Comparison of ENCODE assay signal across 9 cellular contexts in genomic region chr19:18306903-18307681, GRCh38. TPM values are rescaled to one million over a fixed set of nuclear protein-coding genes. Genes with fewer than 3 reads are reported as not detected.
DNase-seq lines count a peak whose midpoint lies in the region; ATAC-seq and TF ChIP-seq lines count a peak whose summit lies in the region.
"Had no signal": no experiment of that assay in that cellular context is flagged by ENCODE, and none has a peak within 500 bp of the region (broad histone marks: within the 10 kb centered on the region; RNA-seq: fewer than 3 reads in every experiment).

No MANE protein-coding gene starts in this region.

- TF ChIP-seq POLR2A in IMR-90 (IDR thresholded peaks at IDR 0.05; ENCODE audit: low read depth, low read length), result no peak

- no peak overlapping the region for H3K18ac ChIP-seq in IMR-90 (ENCODE audit: low read depth, low read length)

- H3K9me3 ChIP-seq in IMR-90 (ENCODE audit: control insufficient read depth, insufficient read depth, low read length), result no peaks in the 10 kb centered on the region
- H3K9me3 ChIP-seq in right cardiac atrium (ENCODE audit: control insufficient read depth, low read length), result no peaks in the 10 kb centered on the region

- no peak overlapping the region for H2AK9ac ChIP-seq in IMR-90 (replicated peaks; ENCODE audit: low read depth, low read length, poor library complexity)

- H3K27me3 ChIP-seq in IMR-90 (ENCODE audit: control insufficient read depth, insufficient read depth, low read length), result no peaks in the 10 kb centered on the region
- no peaks in the 10 kb centered on the region for H3K27me3 ChIP-seq in right cardiac atrium (ENCODE audit: control insufficient read depth, insufficient read depth)

- H3K56ac ChIP-seq in IMR-90 (ENCODE audit: extremely low read depth, insufficient read depth, low read length), result no peak overlapping the region; the same call in 1 of the 2 replicates

- in situ Hi-C loops in IMR-90 (cut with MboI; ENCODE audit: low sequenced_read_pairs), result no loop called here

- no peak overlapping the region for H3K4ac ChIP-seq in IMR-90 (ENCODE audit: low read depth, low read length)

- H2BK120ac ChIP-seq in IMR-90 (ENCODE audit: low read depth, low read length), result no peak overlapping the region

- CTCF ChIA-PET in IMR-90 (lab: Yijun Ruan, JAX), result no interaction called here

- H2BK20ac ChIP-seq in IMR-90 (ENCODE audit: low read depth, low read length), result no peak overlapping the region

- dilution Hi-C loops in IMR-90 (cut with HindIII; ENCODE audit: low sequenced_read_pairs, unreplicated experiment), result no loop called here

- no peak overlapping the region for H2BK15ac ChIP-seq in IMR-90 (ENCODE audit: low read depth, low read length)

- H3K4me1 Mint-ChIP-seq in activated naive CD4-positive, alpha-beta T cell treated with anti-CD3 and anti-CD28 coated beads, Interleukin-2, amount 50 U/mL, for 24 hours, result peaks cover 39% of the 10 kb centered on the region

- no peak for DNase-seq in IMR-90
- DNase-seq in right cardiac atrium, result peak in 2 of 3 donors; percentile 72 to 73
- DNase-seq in superior temporal gyrus (ENCODE audit: extremely low spot score), result peak; percentile 59
- no peak for DNase-seq in GDM1 (lab: John Stamatoyannopoulos, UW)
- no peak for DNase-seq in NCI-H2171 treated with DMSO at 0.1 percent for 48 hours (lab: John Stamatoyannopoulos, UW)
- DNase-seq: left colon had no signal

- H2AFZ ChIP-seq in IMR-90 (replicated peaks; ENCODE audit: low read length, poor library complexity), result peak overlapping the region; percentile 51

- H3K4me3 Mint-ChIP-seq in activated naive CD4-positive, alpha-beta T cell treated with anti-CD3 and anti-CD28 coated beads, Interleukin-2, amount 50 U/mL, for 24 hours, result peak overlapping the region; percentile 47

- peaks cover 22% of the 10 kb centered on the region for H3K36me3 ChIP-seq in IMR-90 (ENCODE audit: control insufficient read depth, insufficient read depth, low read length)

- no peak overlapping the region for H3K4me2 ChIP-seq in IMR-90 (ENCODE audit: low read depth, low read length)

- H3K9me1 ChIP-seq in IMR-90 (ENCODE audit: insufficient read depth, low read length), result peaks cover 4% of the 10 kb centered on the region; the same call in 1 of the 2 replicates

- H3K9ac ChIP-seq in IMR-90 (ENCODE audit: low read depth, low read length), result no peak overlapping the region

- no peak overlapping the region for H2BK5ac ChIP-seq in IMR-90 (ENCODE audit: low read depth, low read length, poor library complexity, severe bottlenecking)

- no peak for ATAC-seq in IMR-90 (ENCODE audit: low read depth)
- peak in 1 of 2 donors; percentile 1 for ATAC-seq in right cardiac atrium
- ATAC-seq in HG03565 (IDR thresholded peaks at IDR 0.05; ENCODE audit: unreplicated experiment), result no peak
- ATAC-seq: left colon had no signal

- no peak overlapping the region for H3K4me3 ChIP-seq in IMR-90 (ENCODE audit: insufficient read depth, low read depth, low read length)
- no peak overlapping the region for H3K4me3 ChIP-seq in right cardiac atrium (ENCODE audit: low read length)

- no peak for TF ChIP-seq CTCF in IMR-90 (conservative IDR thresholded peaks at IDR 0.05; ENCODE audit: low read depth, low read length)

- 82% methylated on average over 5 of the region's 33 CpGs; no CpG with 5 or more reads in 1 of the 2 experiments for WGBS in IMR-90 (ENCODE audit: extremely low coverage in 2 of 2, insufficient read length in 1 of 2), 2 experiments
- 79% methylated on average over 33 of the region's 33 CpGs for WGBS in right cardiac atrium

- H3K27me3 Mint-ChIP-seq in activated naive CD4-positive, alpha-beta T cell treated with anti-CD3 and anti-CD28 coated beads, Interleukin-2, amount 50 U/mL, for 24 hours, result no peaks in the 10 kb centered on the region

- intact Hi-C loops in IMR-90 (cut with micrococcal nuclease) (no loop called here), right cardiac atrium (cut with DNase I) (no loop called here)

- H2AK5ac ChIP-seq in IMR-90 (ENCODE audit: low read depth, low read length), result peak overlapping the region; percentile 54; the same call in 1 of the 2 replicates

- H4K8ac ChIP-seq in IMR-90 (ENCODE audit: low read depth in 2 of 2, low read length in 2 of 2), result no peak overlapping the region

- H3K27ac ChIP-seq in IMR-90 (ENCODE audit: insufficient read depth, low read length) (no peak overlapping the region), right cardiac atrium (ENCODE audit: low read length) (peak overlapping the region; percentile 0)
- H3K27ac ChIP-seq: HL-60 had no signal

- H4K91ac ChIP-seq in IMR-90 (ENCODE audit: insufficient read depth, low read depth, low read length), result no peak overlapping the region

- BruUV-seq in IMR-90 (replicated peaks; lab: Mats Ljungman, UMichigan), result no TSS peak

- peaks cover 3 to 23% of the 10 kb centered on the region in 2 experiments; a peak in 2 of 4 replicates for H3K79me1 ChIP-seq in IMR-90 (ENCODE audit: low read depth in 1 of 2, low read length in 2 of 2)

- H4K5ac ChIP-seq in IMR-90 (ENCODE audit: low read depth, low read length), result no peak overlapping the region

- peak overlapping the region; percentile 26 for H3K27ac Mint-ChIP-seq in activated naive CD4-positive, alpha-beta T cell treated with anti-CD3 and anti-CD28 coated beads, Interleukin-2, amount 50 U/mL, for 24 hours

- H4K20me1 ChIP-seq in IMR-90 (ENCODE audit: insufficient read depth, low read length), result no peaks in the 10 kb centered on the region

- POLR2A ChIA-PET in IMR-90 (lab: Charles Lee; ENCODE audit: unreplicated experiment), result interaction anchor here (1.0 kb wide), 1 partner anchor 26 kb away, joined by 3 read pairs; the partner anchor contains the start of gene JUND

- H3K23ac ChIP-seq in IMR-90 (ENCODE audit: low read depth, low read length), result no peak overlapping the region

- peaks cover 3% of the 10 kb centered on the region for H3K36me3 Mint-ChIP-seq in activated naive CD4-positive, alpha-beta T cell treated with anti-CD3 and anti-CD28 coated beads, Interleukin-2, amount 50 U/mL, for 24 hours

- H3K4me1 ChIP-seq in IMR-90 (ENCODE audit: control insufficient read depth, insufficient read depth, low read length) (peaks cover 20% of the 10 kb centered on the region), right cardiac atrium (ENCODE audit: control insufficient read depth, insufficient read depth, low read length) (peaks cover 5% of the 10 kb centered on the region)

- no peak overlapping the region for H3K14ac ChIP-seq in IMR-90 (replicated peaks; ENCODE audit: low read depth, low read length)

- TF ChIP-seq RAD21 in IMR-90 (IDR thresholded peaks at IDR 0.05; ENCODE audit: low read length), result no peak

- no peaks in the 10 kb centered on the region for H3K9me3 Mint-ChIP-seq in activated naive CD4-positive, alpha-beta T cell treated with anti-CD3 and anti-CD28 coated beads, Interleukin-2, amount 50 U/mL, for 24 hours

TF ChIP-seq in IMR-90, 13 proteins besides CTCF, POLR2A, EP300 and RAD21 (continues in another document):
- TF ChIP-seq RCOR1 (IDR thresholded peaks at IDR 0.05; ENCODE audit: insufficient replicate concordance, low read length) (no peak), RFX5 (IDR thresholded peaks at IDR 0.05; ENCODE audit: low read depth, low read length) (no peak), MAFK (IDR thresholded peaks at IDR 0.05; ENCODE audit: low read depth, low read length) (no peak), USF2 (IDR thresholded peaks at IDR 0.05; ENCODE audit: low read depth, low read length) (no peak), BHLHE40 (IDR thresholded peaks at IDR 0.05; ENCODE audit: low read depth, low read length) (no peak), CHD1 (IDR thresholded peaks at IDR 0.05; ENCODE audit: low read depth, low read length) (no peak), NFE2L2 (IDR thresholded peaks at IDR 0.05; ENCODE audit: low read depth, low read length) (no peak), MAZ (IDR thresholded peaks at IDR 0.05; ENCODE audit: borderline replicate concordance, low read depth, low read length) (no peak), SMC3 (IDR thresholded peaks at IDR 0.05; ENCODE audit: low read depth, low read length) (no peak)

RNA-seq across cellular contexts. Expression of gene LSM4, which starts 15.8 kb away (rescaled TPM):
- total RNA-seq in IMR-90 (2012; rRNA removed) (44.8 and 88.0 TPM in 2 replicates), right cardiac atrium (10 to 100 TPM; 55.6 to 77.2 (median 64.8) TPM)
- polyA plus RNA-seq in IMR-90 (2012; rRNA removed) (118 and 157 TPM in 2 replicates), right cardiac atrium (131 TPM)
- polyA plus RNA-seq in IMR-90 (2012; cell fraction: cytosol; rRNA removed), result 210 and 274 TPM in 2 replicates
- polyA plus RNA-seq in IMR-90 (2012; cell fraction: nucleus; rRNA removed; ENCODE audit: low replicate concordance), result 65.4 and 112 TPM in 2 replicates

RNA-seq across cellular contexts. Expression of gene JUND, which starts 25.7 kb away (rescaled TPM):
- total RNA-seq in IMR-90 (2012; rRNA removed), result 14.2 and 22.8 TPM in 2 replicates
- polyA plus RNA-seq in IMR-90 (2012; rRNA removed), result 77.2 and 101 TPM in 2 replicates
- polyA plus RNA-seq in IMR-90 (2012; cell fraction: cytosol; rRNA removed), result 57.0 and 329 TPM in 2 replicates
- 200 and 259 TPM in 2 replicates for polyA plus RNA-seq in IMR-90 (2012; cell fraction: nucleus; rRNA removed; ENCODE audit: low replicate concordance)
- 100 to 1,000 TPM; 117 to 229 (median 122) TPM for total RNA-seq in right cardiac atrium
- 233 TPM for polyA plus RNA-seq in right cardiac atrium

RNA-seq across cellular contexts. Expression of gene IQCN, which starts 32.8 kb away (rescaled TPM):
- total RNA-seq in IMR-90 (2012; rRNA removed) (0.18 and 0.28 TPM in 2 replicates), right cardiac atrium (1 to 10 TPM in 2 of 4 donors, under 1 TPM in 2; 0.65 to 1.4 (median 1.1) TPM)
- polyA plus RNA-seq in IMR-90 (2012; rRNA removed) (0.60 and 0.67 TPM in 2 replicates), right cardiac atrium (5.3 TPM)
- polyA plus RNA-seq in IMR-90 (2012; cell fraction: cytosol; rRNA removed), result 0.24 and 0.29 TPM in 2 replicates
- 6.1 and 10.8 TPM in 2 replicates for polyA plus RNA-seq in IMR-90 (2012; cell fraction: nucleus; rRNA removed; ENCODE audit: low replicate concordance)

RNA-seq across cellular contexts. Expression of gene PGPEP1, which starts 33.3 kb away (rescaled TPM):
- total RNA-seq in IMR-90 (2012; rRNA removed) (11.1 and 14.3 TPM in 2 replicates), right cardiac atrium (10 to 100 TPM; 31.3 to 42.0 (median 35.0) TPM)
- polyA plus RNA-seq in IMR-90 (2012; rRNA removed) (11.8 and 13.3 TPM in 2 replicates), right cardiac atrium (17.4 TPM)
- 3.8 and 13.8 TPM in 2 replicates for polyA plus RNA-seq in IMR-90 (2012; cell fraction: cytosol; rRNA removed)
- 32.7 and 36.9 TPM in 2 replicates for polyA plus RNA-seq in IMR-90 (2012; cell fraction: nucleus; rRNA removed; ENCODE audit: low replicate concordance)

Comparison
In these comparisons a context has a peak if more than half of its experiments do, and no peak if none do; other contexts are left out.
1. DNase-seq: peak in right cardiac atrium (2 of 3) and superior temporal gyrus (single experiment); none in IMR-90 (single experiment), GDM1 (single experiment) and NCI-H2171 treated with DMSO at 0.1 percent for 48 hours (single experiment).